8 cellular contexts compared by ENCODE assay signal in the genomic region with DNA sequence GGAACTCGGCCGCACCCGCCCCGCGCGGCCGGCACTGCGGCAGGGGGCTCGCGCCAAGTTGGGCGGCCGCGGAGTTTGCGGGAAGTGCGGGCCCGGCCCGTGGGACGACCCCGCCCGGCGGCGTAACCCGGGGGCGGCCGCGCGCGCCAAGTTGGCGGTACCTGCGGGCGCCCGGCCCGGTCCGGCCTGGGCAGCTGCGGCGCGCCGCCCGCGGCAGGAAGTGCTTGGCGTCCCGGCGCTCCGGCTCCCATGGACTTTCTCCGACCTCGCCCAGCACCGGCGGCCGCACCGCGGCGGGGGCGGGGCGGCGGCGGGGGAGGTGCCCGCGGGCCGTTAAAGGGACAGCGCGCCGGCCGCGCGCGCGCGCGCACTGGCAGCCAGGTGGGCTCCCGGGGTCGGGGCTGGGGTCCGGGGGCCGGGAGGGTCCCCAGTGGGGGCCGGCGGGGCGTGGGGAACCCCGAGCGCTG. TPM values are rescaled to one million over a fixed set of nuclear protein-coding genes. Genes with fewer than 3 reads are reported as not detected.
DNase-seq lines count a peak whose midpoint lies in the region; ATAC-seq and TF ChIP-seq lines count a peak whose summit lies in the region.

A gene with protein sequence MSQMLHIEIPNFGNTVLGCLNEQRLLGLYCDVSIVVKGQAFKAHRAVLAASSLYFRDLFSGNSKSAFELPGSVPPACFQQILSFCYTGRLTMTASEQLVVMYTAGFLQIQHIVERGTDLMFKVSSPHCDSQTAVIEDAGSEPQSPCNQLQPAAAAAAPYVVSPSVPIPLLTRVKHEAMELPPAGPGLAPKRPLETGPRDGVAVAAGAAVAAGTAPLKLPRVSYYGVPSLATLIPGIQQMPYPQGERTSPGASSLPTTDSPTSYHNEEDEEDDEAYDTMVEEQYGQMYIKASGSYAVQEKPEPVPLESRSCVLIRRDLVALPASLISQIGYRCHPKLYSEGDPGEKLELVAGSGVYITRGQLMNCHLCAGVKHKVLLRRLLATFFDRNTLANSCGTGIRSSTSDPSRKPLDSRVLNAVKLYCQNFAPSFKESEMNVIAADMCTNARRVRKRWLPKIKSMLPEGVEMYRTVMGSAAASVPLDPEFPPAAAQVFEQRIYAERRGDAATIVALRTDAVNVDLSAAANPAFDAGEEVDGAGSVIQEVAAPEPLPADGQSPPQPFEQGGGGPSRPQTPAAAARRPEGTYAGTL (minus strand): TSS at position 262 of the 467 bp plus-strand sequence. CDS start 44,768 bp downstream, outside the sequence.

- H4K20me1 ChIP-seq in BLaER1 treated with 17β-estradiol and CSF1 and Interleukin-3, amounts not matched to agents 10 nM and 100 nM = peaks cover 0 to 38% (median 0%) of the 10 kb centered on the region in 11 experiments; a peak in 8 of 22 replicates

- H3K36me3 ChIP-seq in BLaER1 treated with 17β-estradiol and CSF1 and Interleukin-3, amounts not matched to agents 10 nM and 100 nM = no peaks in the 10 kb centered on the region; a peak in 1 of 22 replicates
- H3K36me3 ChIP-seq in mucosa of rectum (ENCODE audit: control insufficient read depth in 2 of 2, insufficient read depth in 2 of 2, low read length in 2 of 2) (peaks cover 0 to 3% of the 10 kb centered on the region in 2 donors), upper lobe of right lung (no peaks in the 10 kb centered on the region)

- DNase-seq in HL-60 (ENCODE audit: low read depth in 1 of 2, low spot score in 1 of 2) (peak in 1 of 2 experiments; percentile 53), epithelial cell of proximal tubule (ENCODE audit: low read depth) (no peak), upper lobe of right lung (peak; percentile 90), T-helper 9 cell (no peak)

- TF ChIP-seq CTCF in HL-60 (IDR thresholded peaks at IDR 0.05; ENCODE audit: insufficient read depth, low read length) = no peak
- no peak for TF ChIP-seq CTCF in WI38 (IDR thresholded peaks at IDR 0.05; ENCODE audit: low read depth, low read length)
- TF ChIP-seq CTCF in epithelial cell of proximal tubule (conservative IDR thresholded peaks at IDR 0.05; ENCODE audit: low read depth, low read length) = no peak
- no peak for TF ChIP-seq CTCF in upper lobe of right lung (IDR thresholded peaks at IDR 0.05)

- H3K4me3 ChIP-seq in BLaER1 treated with 17β-estradiol and CSF1 and Interleukin-3, amounts not matched to agents 10 nM and 100 nM = peak within 1 kb of the TSS; percentile 48 to 86 (median 61)
- H3K4me3 ChIP-seq in HL-60 (replicated peaks; ENCODE audit: insufficient read depth, low read length) (peak within 1 kb of the TSS; percentile 63), WI38 (ENCODE audit: low read depth, low read length) (peak within 1 kb of the TSS; percentile 76), epithelial cell of proximal tubule (ENCODE audit: low read depth, low read length) (peak within 1 kb of the TSS; percentile 85), mucosa of rectum (ENCODE audit: low read length in 2 of 2) (peak within 1 kb of the TSS; percentile 67 to 74), upper lobe of right lung (peak within 1 kb of the TSS; percentile 84)

- intact Hi-C loops in upper lobe of right lung (cut with DNase I) = no loop called here

- H3K9me3 ChIP-seq in BLaER1 treated with 17β-estradiol and CSF1 and Interleukin-3, amounts not matched to agents 10 nM and 100 nM (replicated peaks in 1 of 11) = no peaks in the 10 kb centered on the region
- H3K9me3 ChIP-seq in mucosa of rectum (ENCODE audit: control insufficient read depth in 2 of 2, low read length in 2 of 2) = no peaks in the 10 kb centered on the region
- H3K9me3 ChIP-seq in upper lobe of right lung = no peaks in the 10 kb centered on the region

- ATAC-seq in upper lobe of right lung = peak; percentile 69
- no peak for ATAC-seq in HG03439 (IDR thresholded peaks at IDR 0.05; ENCODE audit: unreplicated experiment)

- H3K27ac ChIP-seq in BLaER1 treated with 17β-estradiol and CSF1 and Interleukin-3, amounts not matched to agents 10 nM and 100 nM = peak within 1 kb of the TSS in 6 of 11 experiments; percentile 7 to 76 (median 63); a peak in 9 of 22 replicates
- H3K27ac ChIP-seq in HL-60 (replicated peaks) = peak within 1 kb of the TSS; percentile 84
- H3K27ac ChIP-seq in mucosa of rectum (ENCODE audit: low read depth in 2 of 2, low read length in 2 of 2) = peak within 1 kb of the TSS; percentile 58 to 76
- H3K27ac ChIP-seq in upper lobe of right lung = peak within 1 kb of the TSS; percentile 87

- H3K4me1 ChIP-seq in BLaER1 treated with 17β-estradiol and CSF1 and Interleukin-3, amounts not matched to agents 10 nM and 100 nM = peaks cover 26 to 66% (median 44%) of the 10 kb centered on the region in 10 experiments
- H3K4me1 ChIP-seq in mucosa of rectum (ENCODE audit: control insufficient read depth in 2 of 2, insufficient read depth in 2 of 2, low read length in 2 of 2) (peaks cover 6 to 27% of the 10 kb centered on the region in 2 donors), upper lobe of right lung (peaks cover 50% of the 10 kb centered on the region)

- H3K9ac ChIP-seq in BLaER1 treated with 17β-estradiol and CSF1 and Interleukin-3, amounts not matched to agents 10 nM and 100 nM = peak within 1 kb of the TSS in 10 of 11 experiments; percentile 33 to 89 (median 53); a peak in 19 of 22 replicates
- H3K9ac ChIP-seq in mucosa of rectum (ENCODE audit: low read depth in 1 of 2, low read length in 2 of 2) = peak within 1 kb of the TSS; percentile 60 to 81

- H3K27me3 ChIP-seq in BLaER1 treated with 17β-estradiol and CSF1 and Interleukin-3, amounts not matched to agents 10 nM and 100 nM = peaks cover 36 to 84% (median 75%) of the 10 kb centered on the region in 11 experiments
- H3K27me3 ChIP-seq in HL-60 (ENCODE audit: insufficient read depth, poor library complexity, severe bottlenecking) (no peaks in the 10 kb centered on the region), mucosa of rectum (ENCODE audit: control insufficient read depth in 2 of 2, insufficient read depth in 2 of 2, low read length in 2 of 2) (peaks cover 6% of the 10 kb centered on the region in 2 donors), upper lobe of right lung (no peaks in the 10 kb centered on the region)

- peak within 1 kb of the TSS; percentile 74 to 98 (median 82) for H3K4me2 ChIP-seq in BLaER1 treated with 17β-estradiol and CSF1 and Interleukin-3, amounts not matched to agents 10 nM and 100 nM

RNA-seq across cellular contexts. Expression of the gene that starts here (rescaled TPM):
- 21.3 and 23.9 TPM in 2 replicates for total RNA-seq in epithelial cell of proximal tubule
- 33.5 TPM for total RNA-seq in upper lobe of right lung
